2 cellular contexts compared by ENCODE assay signal in genomic region chr4:83875437-83875836, GRCh38.
TF ChIP-seq lines count a peak whose summit lies in the region.

No MANE protein-coding gene starts in this region.

TF ChIP-seq in SK-N-SH, 30 proteins besides CTCF, POLR2A, EP300 and RAD21 (continued from another document):
- TF ChIP-seq PBX3 (IDR thresholded peaks at IDR 0.05): no peak
- no peak for TF ChIP-seq MAX (IDR thresholded peaks at IDR 0.05; ENCODE audit: low read depth)
- no peak for TF ChIP-seq SIN3A (IDR thresholded peaks at IDR 0.05; ENCODE audit: borderline replicate concordance, low read depth, low read length)
- TF ChIP-seq FOXM1 (IDR thresholded peaks at IDR 0.05; ENCODE audit: low read depth): no peak
- TF ChIP-seq JUND (IDR thresholded peaks at IDR 0.05): no peak
- TF ChIP-seq FOSL2 (IDR thresholded peaks at IDR 0.05; ENCODE audit: borderline replicate concordance, low read depth): no peak
- TF ChIP-seq EZH2phosphoT487 (IDR thresholded peaks at IDR 0.05; ENCODE audit: borderline replicate concordance, low read depth): no peak
- no peak for TF ChIP-seq YY1 (IDR thresholded peaks at IDR 0.05; ENCODE audit: low read depth)
- no peak for TF ChIP-seq USF1 (IDR thresholded peaks at IDR 0.05; ENCODE audit: borderline replicate concordance, low read depth)

TF ChIP-seq in SK-N-SH treated with all-trans-retinoic acid at 6 μM for 48 hours, 23 proteins besides CTCF, POLR2A, EP300 and RAD21 (continued from another document):
- TF ChIP-seq TSHZ2 (CRISPR knock-in tag; IDR thresholded peaks at IDR 0.05) (no peak), ZC3H10 (CRISPR knock-in tag; IDR thresholded peaks at IDR 0.05) (no peak), GLIS3 (CRISPR knock-in tag; IDR thresholded peaks at IDR 0.05) (no peak), ARNTL (CRISPR knock-in tag; IDR thresholded peaks at IDR 0.05; ENCODE audit: borderline replicate concordance, low read depth) (no peak), ZNF70 (CRISPR knock-in tag; IDR thresholded peaks at IDR 0.05) (no peak)
TF ChIP-seq in SK-N-SH treated with all-trans-retinoic acid at 6 μM for 48 hours: peak in this region for 0.
